14 cellular contexts compared by ENCODE assay signal in genomic region chr1:109631513-109632260, GRCh38. TPM values are rescaled to one million over a fixed set of nuclear protein-coding genes. Genes with fewer than 3 reads are reported as not detected.
A peak's percentile ranks its signal among the peaks of the same experiment; 100 is the strongest.
DNase-seq lines count a peak whose midpoint lies in the region; ATAC-seq and TF ChIP-seq lines count a peak whose summit lies in the region.
"Had no signal": no experiment of that assay in that cellular context is flagged by ENCODE, and none has a peak within 500 bp of the region (broad histone marks: within the 10 kb centered on the region; RNA-seq: fewer than 3 reads in every experiment).

No MANE protein-coding gene starts in this region.

- H3K4me3 ChIP-seq in PC-3 (ENCODE audit: low read length) (no peak overlapping the region), esophagus muscularis mucosa (no peak overlapping the region)
- H3K4me3 ChIP-seq: A549 had no signal

- no peaks in the 10 kb centered on the region for H3F3A ChIP-seq in PC-3 (ENCODE audit: low read length, unreplicated experiment)

- no peaks in the 10 kb centered on the region for H3K9me2 ChIP-seq in PC-3 (replicated peaks; ENCODE audit: low read length)

- no peak for TF ChIP-seq POLR2A in esophagus muscularis mucosa (IDR thresholded peaks at IDR 0.05; ENCODE audit: low read depth)

- H3K36me3 ChIP-seq in PC-3 (ENCODE audit: low read depth, low read length) (peaks cover 32% of the 10 kb centered on the region), esophagus muscularis mucosa (peaks cover 21 to 48% (median 45%) of the 10 kb centered on the region in 4 donors)

- H3K27ac ChIP-seq in PC-3 (ENCODE audit: low read length): no peak overlapping the region
- peak overlapping the region in 1 of 4 donors; percentile 52 for H3K27ac ChIP-seq in esophagus muscularis mucosa (replicated peaks in 1 of 4)
- H3K27ac ChIP-seq: A549 had no signal

- CTCF ChIA-PET in activated CD8-positive, alpha-beta T cell treated with anti-CD3 and anti-CD28 coated beads, Interleukin-2, amount 10 ng/mL, durations not matched to agents 7 days and 5 days (lab: Charles Lee): interaction anchor here (0.9 to 11.1 kb wide), 10 partner anchors 7 to 171 kb away, joined by 3 to 129 read pairs (median 6); partner anchors contain the start of genes GNAI3 and GSTM4
- CTCF ChIA-PET in activated CD8-positive, alpha-beta T cell treated with anti-CD3 and anti-CD28 coated beads for 36 hours (lab: Charles Lee): interaction anchor here (1.3 to 18.5 kb wide), 8 partner anchors 8 to 353 kb away, joined by 5 to 294 read pairs (median 13); partner anchors contain the start of genes AHCYL1, AMPD2, GNAI3 and GNAT2
- CTCF ChIA-PET in PC-3 (lab: Charles Lee): interaction anchor here (0.5 kb wide), 1 partner anchor 85 kb away, joined by 5 read pairs; no protein-coding TSS in a partner anchor

- H3K4me1 ChIP-seq in PC-3 (ENCODE audit: insufficient read depth, low read length): no peaks in the 10 kb centered on the region
- peaks cover 9 to 33% (median 21%) of the 10 kb centered on the region in 4 donors for H3K4me1 ChIP-seq in esophagus muscularis mucosa

- BruUV-seq in PC-3 (replicated peaks; lab: Mats Ljungman, UMichigan): TSS peak; percentile 5

- no peak overlapping the region for H3K4me2 ChIP-seq in PC-3 (ENCODE audit: low read length)
- H3K4me2 ChIP-seq: A549 had no signal

- no peaks in the 10 kb centered on the region for H3K27me3 Mint-ChIP-seq in activated CD8-positive, alpha-beta T cell treated with anti-CD3 and anti-CD28 coated beads, Interleukin-2, amount 10 ng/mL, durations not matched to agents 7 days and 5 days (ENCODE audit: low read depth)
- no peaks in the 10 kb centered on the region for H3K27me3 Mint-ChIP-seq in activated CD8-positive, alpha-beta T cell treated with anti-CD3 and anti-CD28 coated beads for 36 hours
- H3K27me3 Mint-ChIP-seq: activated naive CD8-positive, alpha-beta T cell; stimulated activated naive B cell treated with anti-CD40 and anti-IgM and Interleukin-4, amounts not matched to agents 10 μg/mL and 1 μg/mL and 100 μg/mL, for 72 hours had no signal

- H3K9ac ChIP-seq in PC-3 (ENCODE audit: low read length): no peak overlapping the region

- H3K36me3 Mint-ChIP-seq in activated CD8-positive, alpha-beta T cell treated with anti-CD3 and anti-CD28 coated beads, Interleukin-2, amount 10 ng/mL, durations not matched to agents 7 days and 5 days (ENCODE audit: low read depth): peaks cover 40% of the 10 kb centered on the region
- H3K36me3 Mint-ChIP-seq in activated CD8-positive, alpha-beta T cell treated with anti-CD3 and anti-CD28 coated beads for 36 hours (ENCODE audit: low read depth): peaks cover 23% of the 10 kb centered on the region

- ATAC-seq in activated CD8-positive, alpha-beta T cell treated with anti-CD3 and anti-CD28 coated beads, Interleukin-2, amount 10 ng/mL, durations not matched to agents 7 days and 5 days: no peak
- ATAC-seq in activated CD8-positive, alpha-beta T cell treated with anti-CD3 and anti-CD28 coated beads for 36 hours: no peak
- no peak for ATAC-seq in PC-3
- ATAC-seq in HG02571 (IDR thresholded peaks at IDR 0.05; ENCODE audit: unreplicated experiment): no peak
- ATAC-seq in GM18868 (IDR thresholded peaks at IDR 0.05; ENCODE audit: unreplicated experiment): no peak
- ATAC-seq: A549; stimulated activated naive B cell treated with anti-CD40 and anti-IgM and Interleukin-4, amounts not matched to agents 10 μg/mL and 1 μg/mL and 100 μg/mL, for 72 hours had no signal

- no peaks in the 10 kb centered on the region for H3K79me2 ChIP-seq in PC-3 (ENCODE audit: low read length)

- no peaks in the 10 kb centered on the region for H3K9me3 Mint-ChIP-seq in activated CD8-positive, alpha-beta T cell treated with anti-CD3 and anti-CD28 coated beads, Interleukin-2, amount 10 ng/mL, durations not matched to agents 7 days and 5 days (ENCODE audit: insufficient read depth)
- H3K9me3 Mint-ChIP-seq in activated CD8-positive, alpha-beta T cell treated with anti-CD3 and anti-CD28 coated beads for 36 hours: no peaks in the 10 kb centered on the region
- H3K9me3 Mint-ChIP-seq: CD8-positive, alpha-beta memory T cell; stimulated activated naive B cell treated with anti-CD40 and anti-IgM and Interleukin-4, amounts not matched to agents 10 μg/mL and 1 μg/mL and 100 μg/mL, for 72 hours had no signal

- TF ChIP-seq EP300 in esophagus muscularis mucosa (IDR thresholded peaks at IDR 0.05): no peak

- WGBS in esophagus muscularis mucosa: 78% methylated on average over 9 of the region's 15 CpGs

- H3K4me3 Mint-ChIP-seq in activated CD8-positive, alpha-beta T cell treated with anti-CD3 and anti-CD28 coated beads, Interleukin-2, amount 10 ng/mL, durations not matched to agents 7 days and 5 days: no peak overlapping the region
- no peak overlapping the region for H3K4me3 Mint-ChIP-seq in activated CD8-positive, alpha-beta T cell treated with anti-CD3 and anti-CD28 coated beads for 36 hours
- H3K4me3 Mint-ChIP-seq: activated naive CD8-positive, alpha-beta T cell; CD8-positive, alpha-beta memory T cell; stimulated activated naive B cell treated with anti-CD40 and anti-IgM and Interleukin-4, amounts not matched to agents 10 μg/mL and 1 μg/mL and 100 μg/mL, for 72 hours had no signal

- peak; percentile 17 for DNase-seq in activated CD8-positive, alpha-beta T cell treated with anti-CD3 and anti-CD28 coated beads, Interleukin-2, amount 10 ng/mL, durations not matched to agents 7 days and 5 days
- DNase-seq in activated CD8-positive, alpha-beta T cell treated with anti-CD3 and anti-CD28 coated beads for 36 hours: no peak
- DNase-seq in PC-3 (no peak), esophagus muscularis mucosa (ENCODE audit: extremely low spot score) (peak; percentile 89)
- peak; percentile 17 for DNase-seq in stimulated activated CD8-positive, alpha-beta memory T cell treated with anti-CD3 and anti-CD28 coated beads, Interleukin-4, amount 100 ng/mL, for 48 hours
- DNase-seq in central memory CD4-positive, alpha-beta T cell: no peak
- DNase-seq: CD8-positive, alpha-beta memory T cell; RPMI8226; stimulated activated naive B cell treated with anti-CD40 and anti-IgM and Interleukin-4, amounts not matched to agents 10 μg/mL and 1 μg/mL and 100 μg/mL, for 72 hours; trophoblast cell had no signal

- POLR2A ChIA-PET in activated CD8-positive, alpha-beta T cell treated with anti-CD3 and anti-CD28 coated beads, Interleukin-2, amount 10 ng/mL, durations not matched to agents 7 days and 5 days (lab: Charles Lee): interaction anchor here (3.9 kb wide), 1 partner anchor 83 kb away, joined by 22 read pairs; the partner anchor contains the start of gene GNAI3
- POLR2A ChIA-PET in activated CD8-positive, alpha-beta T cell treated with anti-CD3 and anti-CD28 coated beads for 36 hours (lab: Charles Lee): interaction anchor here (1.1 kb wide), 1 partner anchor 83 kb away, joined by 4 read pairs; the partner anchor contains the start of gene GNAI3
- POLR2A ChIA-PET in PC-3 (lab: Charles Lee; ENCODE audit: unreplicated experiment): no interaction called here

- peak overlapping the region; percentile 4 for H3K27ac Mint-ChIP-seq in activated CD8-positive, alpha-beta T cell treated with anti-CD3 and anti-CD28 coated beads, Interleukin-2, amount 10 ng/mL, durations not matched to agents 7 days and 5 days
- no peak overlapping the region for H3K27ac Mint-ChIP-seq in activated CD8-positive, alpha-beta T cell treated with anti-CD3 and anti-CD28 coated beads for 36 hours
- H3K27ac Mint-ChIP-seq: activated naive CD8-positive, alpha-beta T cell; stimulated activated naive B cell treated with anti-CD40 and anti-IgM and Interleukin-4, amounts not matched to agents 10 μg/mL and 1 μg/mL and 100 μg/mL, for 72 hours had no signal

- TF ChIP-seq CTCF in activated CD8-positive, alpha-beta T cell treated with anti-CD3 and anti-CD28 coated beads for 36 hours (IDR thresholded peaks at IDR 0.05): no peak
- TF ChIP-seq CTCF in PC-3 (conservative IDR thresholded peaks at IDR 0.05; ENCODE audit: low read depth, low read length): no peak
- TF ChIP-seq CTCF in esophagus muscularis mucosa (IDR thresholded peaks at IDR 0.05): no peak

- H3K4me1 Mint-ChIP-seq in activated CD8-positive, alpha-beta T cell treated with anti-CD3 and anti-CD28 coated beads, Interleukin-2, amount 10 ng/mL, durations not matched to agents 7 days and 5 days (ENCODE audit: low read depth): peaks cover 20% of the 10 kb centered on the region
- peaks cover 12% of the 10 kb centered on the region for H3K4me1 Mint-ChIP-seq in activated CD8-positive, alpha-beta T cell treated with anti-CD3 and anti-CD28 coated beads for 36 hours (ENCODE audit: low read depth)

- no peaks in the 10 kb centered on the region for H3K27me3 ChIP-seq in PC-3 (ENCODE audit: low read length)
- H3K27me3 ChIP-seq in esophagus muscularis mucosa: no peaks in the 10 kb centered on the region

- no peaks in the 10 kb centered on the region for H3K9me3 ChIP-seq in PC-3 (ENCODE audit: low read length)
- H3K9me3 ChIP-seq in esophagus muscularis mucosa: no peaks in the 10 kb centered on the region
- H3K9me3 ChIP-seq: A549 had no signal

- no peak overlapping the region for H2AFZ ChIP-seq in PC-3 (ENCODE audit: low read length)

- intact Hi-C loops in activated CD8-positive, alpha-beta T cell treated with anti-CD3 and anti-CD28 coated beads for 36 hours (cut with micrococcal nuclease): no loop called here
- intact Hi-C loops in PC-3 (cut with micrococcal nuclease) (no loop called here), esophagus muscularis mucosa (cut with DNase I) (no loop called here)

- H4K20me1 ChIP-seq in PC-3 (ENCODE audit: low read length): no peaks in the 10 kb centered on the region

RNA-seq across cellular contexts. Expression of gene AMPD2, which starts 12.1 kb away (rescaled TPM):
- 100 to 1,000 TPM; 123 to 133 TPM for total RNA-seq in activated CD8-positive, alpha-beta T cell treated with anti-CD3 and anti-CD28 coated beads, Interleukin-2, amount 10 ng/mL, durations not matched to agents 7 days and 5 days
- 100 to 1,000 TPM; 107 to 119 TPM for total RNA-seq in activated CD8-positive, alpha-beta T cell treated with anti-CD3 and anti-CD28 coated beads for 36 hours
- 75.3 and 128 TPM in 2 replicates for total RNA-seq in PC-3 (2014; rRNA removed)
- 10 to 100 TPM; 23.7 to 38.8 (median 33.2) TPM for total RNA-seq in esophagus muscularis mucosa

RNA-seq across cellular contexts. Expression of gene GNAT2, which starts 12.3 kb away (rescaled TPM):
- total RNA-seq in activated CD8-positive, alpha-beta T cell treated with anti-CD3 and anti-CD28 coated beads, Interleukin-2, amount 10 ng/mL, durations not matched to agents 7 days and 5 days: not detected
- total RNA-seq in activated CD8-positive, alpha-beta T cell treated with anti-CD3 and anti-CD28 coated beads for 36 hours: under 1 TPM; 0.81 to 0.88 TPM
- total RNA-seq in PC-3 (2014; rRNA removed) (0.29 and 0.69 TPM in 2 replicates), esophagus muscularis mucosa (under 1 TPM in 1 of 4 donors, not detected in 3; 0.33 TPM)

RNA-seq across cellular contexts. Expression of gene GSTM4, which starts 24.2 kb away (rescaled TPM):
- 10 to 100 TPM; 17.0 to 18.5 TPM for total RNA-seq in activated CD8-positive, alpha-beta T cell treated with anti-CD3 and anti-CD28 coated beads, Interleukin-2, amount 10 ng/mL, durations not matched to agents 7 days and 5 days
- total RNA-seq in activated CD8-positive, alpha-beta T cell treated with anti-CD3 and anti-CD28 coated beads for 36 hours: 10 to 100 TPM in 1 of 2 experiments, 1 to 10 TPM in 1; 8.3 to 10.5 TPM
- 24.0 and 25.9 TPM in 2 replicates for total RNA-seq in PC-3 (2014; rRNA removed)
- 10 to 100 TPM; 33.1 to 43.1 (median 39.1) TPM for total RNA-seq in esophagus muscularis mucosa

RNA-seq across cellular contexts. Expression of gene GSTM2, which starts 36.2 kb away (rescaled TPM):
- total RNA-seq in activated CD8-positive, alpha-beta T cell treated with anti-CD3 and anti-CD28 coated beads, Interleukin-2, amount 10 ng/mL, durations not matched to agents 7 days and 5 days: 10 to 100 TPM; 18.2 to 19.3 TPM
- 10 to 100 TPM; 13.6 to 16.2 TPM for total RNA-seq in activated CD8-positive, alpha-beta T cell treated with anti-CD3 and anti-CD28 coated beads for 36 hours
- total RNA-seq in PC-3 (2014; rRNA removed): 29.0 and 38.6 TPM in 2 replicates
- 10 to 100 TPM; 19.9 to 59.0 (median 39.3) TPM for total RNA-seq in esophagus muscularis mucosa

RNA-seq across cellular contexts. Expression of gene GSTM1, which starts 55.9 kb away (rescaled TPM):
- 10 to 100 TPM; 30.2 to 31.5 TPM for total RNA-seq in activated CD8-positive, alpha-beta T cell treated with anti-CD3 and anti-CD28 coated beads, Interleukin-2, amount 10 ng/mL, durations not matched to agents 7 days and 5 days
- 10 to 100 TPM; 47.9 to 49.6 TPM for total RNA-seq in activated CD8-positive, alpha-beta T cell treated with anti-CD3 and anti-CD28 coated beads for 36 hours
- total RNA-seq in PC-3 (2014; rRNA removed) (not detected in 2 replicates), esophagus muscularis mucosa (10 to 100 TPM in 1 of 4 donors, not detected in 3; 23.1 TPM)
- total RNA-seq: CD8-positive, alpha-beta memory T cell had no signal

Comparison
In these comparisons a context has a peak if more than half of its experiments do, and no peak if none do; other contexts are left out.
1. DNase-seq: peak in activated CD8-positive, alpha-beta T cell treated with anti-CD3 and anti-CD28 coated beads, Interleukin-2, amount 10 ng/mL, durations not matched to agents 7 days and 5 days (single experiment), esophagus muscularis mucosa (single experiment) and stimulated activated CD8-positive, alpha-beta memory T cell treated with anti-CD3 and anti-CD28 coated beads, Interleukin-4, amount 100 ng/mL, for 48 hours (single experiment); none in activated CD8-positive, alpha-beta T cell treated with anti-CD3 and anti-CD28 coated beads for 36 hours (single experiment), PC-3 (single experiment) and central memory CD4-positive, alpha-beta T cell (single experiment).